ENCODE assay signal across 21 cellular contexts in the genomic region with DNA sequence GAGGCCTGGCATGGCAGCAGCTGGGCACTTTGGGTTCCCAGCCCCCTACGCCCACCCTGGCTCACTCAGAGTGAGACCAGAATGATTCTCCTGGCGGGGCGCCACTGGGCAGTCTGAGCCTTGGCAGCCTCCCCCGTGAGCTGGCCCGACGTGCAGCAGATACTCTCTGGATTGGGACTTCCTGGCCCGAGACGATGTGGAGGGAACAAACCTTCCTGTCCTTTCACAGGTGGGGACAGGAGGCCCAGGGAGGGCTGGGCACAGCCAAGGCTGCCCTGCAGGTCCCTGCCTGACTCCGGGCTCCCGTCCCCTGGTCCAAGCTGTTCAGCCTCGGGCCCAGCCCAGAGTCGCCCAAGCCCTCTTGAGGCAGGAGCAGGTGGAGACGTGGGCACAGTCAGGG. TPM values are rescaled to one million over a fixed set of nuclear protein-coding genes. Genes with fewer than 3 reads are reported as not detected.
DNase-seq lines count a peak whose midpoint lies in the region; ATAC-seq and TF ChIP-seq lines count a peak whose summit lies in the region.
"Had no signal": no experiment of that assay in that cellular context is flagged by ENCODE, and none has a peak within 500 bp of the region (broad histone marks: within the 10 kb centered on the region; RNA-seq: fewer than 3 reads in every experiment).

No MANE protein-coding gene starts in this region.

- no peaks in the 10 kb centered on the region for H3K9me2 ChIP-seq in GM23338 (ENCODE audit: insufficient read depth)

- ATAC-seq in GM23338, result peak; percentile 34; the same call in 1 of the 3 replicates
- peak; percentile 58 for ATAC-seq in Right ventricle myocardium superior (ENCODE audit: poor library complexity)
- no peak for ATAC-seq in mucosa of descending colon
- ATAC-seq: activated T-cell treated with anti-CD3 and anti-CD28 coated beads, Interleukin-2, amount 50 U/mL, for 72 hours; gastrocnemius medialis; pancreas; SK-N-SH treated with all-trans-retinoic acid at 6 μM for 48 hours had no signal

- no peaks in the 10 kb centered on the region; the same call in 1 of the 2 replicates for H3K79me2 ChIP-seq in GM23338 (replicated peaks; ENCODE audit: insufficient read depth)

- 0 out of 2 replicates have a peak, but pooled peaks cover 7% of the 10 kb centered on the region for H3F3A ChIP-seq in GM23338 (replicated peaks; ENCODE audit: low read depth)

- no peak overlapping the region for H3K27ac ChIP-seq in GM23338 (ENCODE audit: low read depth)
- H3K27ac ChIP-seq: esophagus squamous epithelium, gastrocnemius medialis, pancreas had no signal

- H3K9me3 ChIP-seq in BE2C (no peaks in the 10 kb centered on the region), mucosa of descending colon (no peaks in the 10 kb centered on the region)
- H3K9me3 ChIP-seq: esophagus squamous epithelium, gastrocnemius medialis, pancreas had no signal

- H3K4me3 Mint-ChIP-seq in GM23338, result no peak overlapping the region
- H3K4me3 Mint-ChIP-seq: activated naive CD4-positive, alpha-beta T cell treated with anti-CD3 and anti-CD28 coated beads, Interleukin-2, amount 50 U/mL, for 24 hours; activated T-cell treated with anti-CD3 and anti-CD28 coated beads, Interleukin-2, amount 50 U/mL, for 72 hours had no signal

- H4K20me1 ChIP-seq in GM23338 (replicated peaks; ENCODE audit: insufficient read depth), result no peaks in the 10 kb centered on the region

- TF ChIP-seq CTCF in BE2C (IDR thresholded peaks at IDR 0.05; ENCODE audit: low read depth, low read length), result no peak
- TF ChIP-seq CTCF in GM23338 (conservative IDR thresholded peaks at IDR 0.05; ENCODE audit: low read depth in 2 of 2), result no peak
- TF ChIP-seq CTCF in mucosa of descending colon (IDR thresholded peaks at IDR 0.05), result no peak

- H3K36me3 ChIP-seq in BE2C, result no peaks in the 10 kb centered on the region; the same call in 1 of the 2 replicates
- no peaks in the 10 kb centered on the region for H3K36me3 ChIP-seq in GM23338 (ENCODE audit: insufficient read depth)
- H3K36me3 ChIP-seq in mucosa of descending colon (ENCODE audit: low read depth), result peaks cover 3% of the 10 kb centered on the region

- H3K36me3 Mint-ChIP-seq in GM23338 (ENCODE audit: low read depth), result peaks cover 37% of the 10 kb centered on the region

- H3K4me3 ChIP-seq in BE2C (ENCODE audit: low read depth, low read length) (no peak overlapping the region), GM23338 (no peak overlapping the region), mucosa of descending colon (no peak overlapping the region)
- H3K4me3 ChIP-seq: esophagus squamous epithelium, gastrocnemius medialis, pancreas had no signal

- no peak overlapping the region for H3K27ac Mint-ChIP-seq in GM23338
- H3K27ac Mint-ChIP-seq: activated naive CD4-positive, alpha-beta T cell treated with anti-CD3 and anti-CD28 coated beads, Interleukin-2, amount 50 U/mL, for 24 hours; activated T-cell treated with anti-CD3 and anti-CD28 coated beads, Interleukin-2, amount 50 U/mL, for 72 hours had no signal

- no peak overlapping the region for H2AFZ ChIP-seq in GM23338

- no peaks in the 10 kb centered on the region for H3K4me1 ChIP-seq in BE2C
- no peaks in the 10 kb centered on the region for H3K4me1 ChIP-seq in GM23338 (ENCODE audit: insufficient read depth)
- H3K4me1 ChIP-seq in mucosa of descending colon (ENCODE audit: low read depth), result no peaks in the 10 kb centered on the region
- H3K4me1 ChIP-seq: esophagus squamous epithelium, gastrocnemius medialis, pancreas had no signal

- peaks cover 2% of the 10 kb centered on the region for H3K27me3 Mint-ChIP-seq in GM23338 (ENCODE audit: insufficient read depth, low read depth, poor library complexity)
- H3K27me3 Mint-ChIP-seq: activated naive CD4-positive, alpha-beta T cell treated with anti-CD3 and anti-CD28 coated beads, Interleukin-2, amount 50 U/mL, for 24 hours had no signal

- H3K4me2 ChIP-seq in GM23338, result no peak overlapping the region

- H3K9me3 Mint-ChIP-seq in GM23338, result peaks cover 3% of the 10 kb centered on the region; the same call in 2 of the 3 replicates
- H3K9me3 Mint-ChIP-seq: activated naive CD4-positive, alpha-beta T cell treated with anti-CD3 and anti-CD28 coated beads, Interleukin-2, amount 50 U/mL, for 24 hours had no signal

- intact Hi-C loops in Right ventricle myocardium superior (cut with DNase I) (no loop called here), mucosa of descending colon (cut with DNase I, micrococcal nuclease) (no loop called here)

- no peaks in the 10 kb centered on the region for H3K4me1 Mint-ChIP-seq in GM23338

- H3K27me3 ChIP-seq in BE2C, result no peaks in the 10 kb centered on the region
- no peaks in the 10 kb centered on the region for H3K27me3 ChIP-seq in GM23338 (ENCODE audit: insufficient read depth)
- H3K27me3 ChIP-seq: esophagus squamous epithelium, gastrocnemius medialis, pancreas had no signal

- DNase-seq in BE2C (peak; percentile 20), GM23338 (ENCODE audit: low spot score) (no peak), Right ventricle myocardium superior (peak; percentile 69), mucosa of descending colon (peak in 2 of 3 donors; percentile 25 to 36), cerebellar nuclear complex (lab: John Stamatoyannopoulos, UW) (no peak), NCI-H2227 (lab: John Stamatoyannopoulos, UW; ENCODE audit: unreplicated experiment) (no peak), kidney glomerular epithelial cell (lab: John Stamatoyannopoulos, UW) (no peak), DMS153 (lab: John Stamatoyannopoulos, UW) (no peak)
- DNase-seq: ACHN; activated CD4-positive, CD25-positive, alpha-beta regulatory T cell; activated T-cell treated with anti-CD3 and anti-CD28 coated beads, Interleukin-2, amount 50 U/mL, for 72 hours; effector memory CD4-positive, alpha-beta T cell; esophagus squamous epithelium; KG1; mammary epithelial cell; NCI-H2171; NCI-H526 had no signal

TF ChIP-seq in GM23338, 12 proteins besides CTCF, POLR2A, EP300 and RAD21 (continues in another document):
- TF ChIP-seq, protein P1, sequence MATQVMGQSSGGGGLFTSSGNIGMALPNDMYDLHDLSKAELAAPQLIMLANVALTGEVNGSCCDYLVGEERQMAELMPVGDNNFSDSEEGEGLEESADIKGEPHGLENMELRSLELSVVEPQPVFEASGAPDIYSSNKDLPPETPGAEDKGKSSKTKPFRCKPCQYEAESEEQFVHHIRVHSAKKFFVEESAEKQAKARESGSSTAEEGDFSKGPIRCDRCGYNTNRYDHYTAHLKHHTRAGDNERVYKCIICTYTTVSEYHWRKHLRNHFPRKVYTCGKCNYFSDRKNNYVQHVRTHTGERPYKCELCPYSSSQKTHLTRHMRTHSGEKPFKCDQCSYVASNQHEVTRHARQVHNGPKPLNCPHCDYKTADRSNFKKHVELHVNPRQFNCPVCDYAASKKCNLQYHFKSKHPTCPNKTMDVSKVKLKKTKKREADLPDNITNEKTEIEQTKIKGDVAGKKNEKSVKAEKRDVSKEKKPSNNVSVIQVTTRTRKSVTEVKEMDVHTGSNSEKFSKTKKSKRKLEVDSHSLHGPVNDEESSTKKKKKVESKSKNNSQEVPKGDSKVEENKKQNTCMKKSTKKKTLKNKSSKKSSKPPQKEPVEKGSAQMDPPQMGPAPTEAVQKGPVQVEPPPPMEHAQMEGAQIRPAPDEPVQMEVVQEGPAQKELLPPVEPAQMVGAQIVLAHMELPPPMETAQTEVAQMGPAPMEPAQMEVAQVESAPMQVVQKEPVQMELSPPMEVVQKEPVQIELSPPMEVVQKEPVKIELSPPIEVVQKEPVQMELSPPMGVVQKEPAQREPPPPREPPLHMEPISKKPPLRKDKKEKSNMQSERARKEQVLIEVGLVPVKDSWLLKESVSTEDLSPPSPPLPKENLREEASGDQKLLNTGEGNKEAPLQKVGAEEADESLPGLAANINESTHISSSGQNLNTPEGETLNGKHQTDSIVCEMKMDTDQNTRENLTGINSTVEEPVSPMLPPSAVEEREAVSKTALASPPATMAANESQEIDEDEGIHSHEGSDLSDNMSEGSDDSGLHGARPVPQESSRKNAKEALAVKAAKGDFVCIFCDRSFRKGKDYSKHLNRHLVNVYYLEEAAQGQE (IDR thresholded peaks at IDR 0.05; ENCODE audit: unreplicated experiment), result no peak
- no peak for TF ChIP-seq JUNB (IDR thresholded peaks at IDR 0.05; ENCODE audit: unreplicated experiment)

RNA-seq across cellular contexts. Expression of a gene that starts 17.9 kb away (rescaled TPM):
- 184 TPM for polyA plus RNA-seq in BE2C (2012; ENCODE audit: insufficient read depth, insufficient read length, low read depth)
- total RNA-seq in GM23338 (2014; rRNA removed; shearing (Covaris generic)), result 126 and 144 TPM in 2 replicates
- 119 and 126 TPM in 2 replicates for polyA plus RNA-seq in GM23338 (2016; fragmentation: Nextera tagmentation; extraction: Ambion mirVana)
- total RNA-seq in Right ventricle myocardium superior (217 TPM), mucosa of descending colon (100 to 1,000 TPM; 201 to 373 (median 261) TPM)

RNA-seq across cellular contexts. Expression of a gene that starts 32.9 kb away (rescaled TPM):
- 35.4 TPM for polyA plus RNA-seq in BE2C (2012; ENCODE audit: insufficient read depth, insufficient read length, low read depth)
- 29.9 and 43.9 TPM in 2 replicates for total RNA-seq in GM23338 (2014; rRNA removed; shearing (Covaris generic))
- 15.2 and 22.2 TPM in 2 replicates for polyA plus RNA-seq in GM23338 (2016; fragmentation: Nextera tagmentation; extraction: Ambion mirVana)
- total RNA-seq in Right ventricle myocardium superior (24.9 TPM), mucosa of descending colon (10 to 100 TPM; 48.1 to 75.3 (median 73.0) TPM)

Comparison
In these comparisons a context has a peak if more than half of its experiments do, and no peak if none do; other contexts are left out.
1. DNase-seq: peak in BE2C (single experiment), Right ventricle myocardium superior (single experiment) and mucosa of descending colon (2 of 3); none in GM23338 (single experiment), cerebellar nuclear complex (0 of 2), NCI-H2227 (single experiment), kidney glomerular epithelial cell (single experiment) and DMS153 (single experiment).